Comparison of ENCODE assay signal across 16 cellular contexts in genomic region chr17:61378658-61379456, GRCh38. TPM values are rescaled to one million over a fixed set of nuclear protein-coding genes. Genes with fewer than 3 reads are reported as not detected.
"Had no signal": no experiment of that assay in that cellular context is flagged by ENCODE, and none has a peak within 500 bp of the region (broad histone marks: within the 10 kb centered on the region; RNA-seq: fewer than 3 reads in every experiment).

No MANE protein-coding gene starts in this region.

- DNase-seq: activated B cell treated with CpG ODN at 0.5 μM for 24 hours; activated CD4-positive, alpha-beta T cell treated with anti-CD3 and anti-CD28 coated beads, Interleukin-2, amount 50 U/mL, for 1 hour; activated effector memory CD4-positive, alpha-beta T cell treated with Interleukin-2 at 50 U/mL for 16 hours; activated naive CD8-positive, alpha-beta T cell treated with anti-CD3 and anti-CD28 coated beads, Interleukin-2, amount 10 ng/mL, durations not matched to agents 7 days and 5 days; activated T-cell treated with anti-CD3 and anti-CD28 coated beads, Interleukin-2, amount 50 U/mL, for 1 hour; foreskin melanocyte; mammary epithelial cell; natural killer cell; SHP77 treated with DMSO at 0.1 percent for 48 hours; stimulated activated CD4-positive, alpha-beta T cell treated with anti-CD3 and anti-CD28 coated beads, Interleukin-1b, Interleukin-23, amount 100 ng/mL, for 48 hours; stimulated activated naive CD4-positive, alpha-beta T cell; T-helper 2 cell; upper lobe of right lung had no signal

- ATAC-seq: natural killer cell, upper lobe of right lung had no signal

- H3K4me3 ChIP-seq: hepatocyte, smooth muscle cell, suprapubic skin, upper lobe of right lung had no signal

- H3K36me3 ChIP-seq: suprapubic skin, upper lobe of right lung had no signal

- H3K27ac ChIP-seq: hepatocyte, suprapubic skin, upper lobe of right lung had no signal

- H3K27me3 ChIP-seq: hepatocyte, suprapubic skin, upper lobe of right lung had no signal

- H3K4me1 ChIP-seq: suprapubic skin had no signal

- H3K9me3 ChIP-seq: suprapubic skin, upper lobe of right lung had no signal

RNA-seq across cellular contexts. Expression of gene TBX2, which starts 20.8 kb away (rescaled TPM):
- total RNA-seq: activated B cell treated with CpG ODN at 0.5 μM for 24 hours; activated naive CD8-positive, alpha-beta T cell treated with anti-CD3 and anti-CD28 coated beads, Interleukin-2, amount 10 ng/mL, durations not matched to agents 7 days and 5 days had no signal
- polyA plus RNA-seq: mammary epithelial cell had no signal
